In genomic region chr14:65095633-65096205, GRCh38 we compare ENCODE assay signal across 10 cellular contexts. TPM values are rescaled to one million over a fixed set of nuclear protein-coding genes. Genes with fewer than 3 reads are reported as not detected.
A peak's percentile ranks its signal among the peaks of the same experiment; 100 is the strongest.
DNase-seq lines count a peak whose midpoint lies in the region; ATAC-seq, FAIRE-seq and TF ChIP-seq lines count a peak whose summit lies in the region.
"Had no signal": no experiment of that assay in that cellular context is flagged by ENCODE, and none has a peak within 500 bp of the region (broad histone marks: within the 10 kb centered on the region; RNA-seq: fewer than 3 reads in every experiment).

No MANE protein-coding gene starts in this region.

- no peak for TF ChIP-seq POLR2A in HepG2 (IDR thresholded peaks at IDR 0.05; ENCODE audit: insufficient read depth in 1 of 2, low read depth in 2 of 2, low read length in 2 of 2)
- TF ChIP-seq POLR2A in vagina (IDR thresholded peaks at IDR 0.05), result no peak

- H3K27me3 ChIP-seq in liver (ENCODE audit: control insufficient read depth in 4 of 4, insufficient read depth in 4 of 4, low read length in 3 of 4), result no peaks in the 10 kb centered on the region
- no peaks in the 10 kb centered on the region for H3K27me3 ChIP-seq in HepG2 (ENCODE audit: control insufficient read depth in 1 of 2, insufficient read depth in 2 of 2, low read length in 2 of 2)
- H3K27me3 ChIP-seq in vagina, result no peaks in the 10 kb centered on the region

- no peak overlapping the region for H2AFZ ChIP-seq in HepG2 (ENCODE audit: low read length)

- H3K4me3 ChIP-seq in liver (ENCODE audit: low read depth in 1 of 3, low read length in 3 of 3) (no peak overlapping the region), HepG2 (replicated peaks in 1 of 3; ENCODE audit: insufficient read depth in 1 of 3, low read depth in 2 of 3, low read length in 3 of 3) (no peak overlapping the region), vagina (peak overlapping the region in 1 of 2 donors; percentile 4)

- TF ChIP-seq CTCF in liver (IDR thresholded peaks at IDR 0.05; ENCODE audit: low read depth, low read length, missing input control) (no peak), HepG2 (CRISPR knock-in tag; IDR thresholded peaks at IDR 0.05) (no peak), vagina (IDR thresholded peaks at IDR 0.05) (no peak)

- H3K9me3 ChIP-seq in liver (ENCODE audit: control insufficient read depth in 4 of 4, low read length in 3 of 4), result no peaks in the 10 kb centered on the region
- H3K9me3 ChIP-seq in HepG2 (ENCODE audit: low read length), result no peaks in the 10 kb centered on the region
- H3K9me3 ChIP-seq in vagina, result no peaks in the 10 kb centered on the region

- intact Hi-C loops in HepG2 (cut with micrococcal nuclease; ENCODE audit: unreplicated experiment), result no loop called here
- intact Hi-C loops in vagina (cut with DNase I), result no loop called here

- no TSS peak for BruUV-seq in HepG2 (replicated peaks; lab: Mats Ljungman, UMichigan)

- H3K4me2 ChIP-seq in HepG2 (ENCODE audit: low read depth, low read length), result no peak overlapping the region

- CTCF ChIA-PET in HepG2 (lab: Yijun Ruan, JAX; ENCODE audit: low intra/inter-chr PET ratio, low total read pairs), result no interaction called here

- peaks cover 1 to 41% (median 30%) of the 10 kb centered on the region in 4 donors for H3K36me3 ChIP-seq in liver (ENCODE audit: control insufficient read depth in 4 of 4, insufficient read depth in 3 of 4, low read depth in 1 of 4, low read length in 3 of 4)
- peaks cover 16 to 46% of the 10 kb centered on the region in 2 experiments for H3K36me3 ChIP-seq in HepG2 (replicated peaks in 1 of 2; ENCODE audit: control insufficient read depth in 1 of 2, insufficient read depth in 2 of 2, low read length in 2 of 2)
- peaks cover 0 to 34% of the 10 kb centered on the region in 2 donors for H3K36me3 ChIP-seq in vagina

- ATAC-seq in HepG2, result no peak

- in situ Hi-C loops in HepG2 (cut with HindIII; ENCODE audit: extremely low pct_ligation_motif_present, low pct_unique_long_range_greater_than_20kb), result no loop called here

- H3K9ac ChIP-seq in liver (ENCODE audit: low read depth in 1 of 2, low read length in 2 of 2), result no peak overlapping the region
- no peak overlapping the region for H3K9ac ChIP-seq in HepG2 (ENCODE audit: insufficient read depth, low read depth, low read length)

- no peak for FAIRE-seq in HepG2 (lab: Jason Lieb, UNC)

- whole genome bisulfite sequencing in liver, result 37% methylated on average over 3 of the region's 3 CpGs
- WGBS in HepG2 (ENCODE audit: low lambda C conversion rate), result 93% methylated on average over 3 of the region's 3 CpGs

- POLR2A ChIA-PET in HepG2 (lab: Yijun Ruan, JAX), result no interaction called here

- peaks cover 34% of the 10 kb centered on the region for H3K79me2 ChIP-seq in HepG2 (ENCODE audit: insufficient read depth, low read length)

- DNase-seq in HepG2 (ENCODE audit: low spot score) (no peak), cerebellar cortex (ENCODE audit: low spot score) (peak; percentile 77), middle frontal gyrus (ENCODE audit: extremely low spot score, low spot score) (peak; percentile 43), vagina (ENCODE audit: extremely low spot score in 2 of 2) (no peak), NCI-H748 (lab: John Stamatoyannopoulos, UW; ENCODE audit: unreplicated experiment) (no peak), UCSD-AML1 (lab: John Stamatoyannopoulos, UW; ENCODE audit: unreplicated experiment) (no peak)
- no peak for DNase-seq in stimulated activated naive CD4-positive, alpha-beta T cell (lab: John Stamatoyannopoulos, UW)
- DNase-seq: GDM1, naive B cell had no signal

- TF ChIP-seq EP300 in HepG2 (IDR thresholded peaks at IDR 0.05; ENCODE audit: low read depth in 2 of 2, low read length in 2 of 2), result no peak
- TF ChIP-seq EP300 in HepG2 (CRISPR knock-in tag; IDR thresholded peaks at IDR 0.05; ENCODE audit: borderline replicate concordance), result no peak

- H3K4me1 ChIP-seq in liver (ENCODE audit: control insufficient read depth in 4 of 4, insufficient read depth in 4 of 4, low read length in 3 of 4) (peaks cover 11 to 40% (median 31%) of the 10 kb centered on the region in 4 donors), HepG2 (ENCODE audit: insufficient read depth, low read length) (peaks cover 14% of the 10 kb centered on the region), vagina (peaks cover 67% of the 10 kb centered on the region)

- TF ChIP-seq RAD21 in liver (IDR thresholded peaks at IDR 0.05) (no peak), HepG2 (CRISPR knock-in tag; IDR thresholded peaks at IDR 0.05) (no peak)

- 0 out of 2 replicates have a peak, but pooled peaks cover under 1% of the 10 kb centered on the region for H4K20me1 ChIP-seq in HepG2 (ENCODE audit: insufficient read depth, low read length)

- H3K27ac ChIP-seq in liver (ENCODE audit: low read depth in 1 of 2, low read length in 2 of 2), result no peak overlapping the region
- no peak overlapping the region for H3K27ac ChIP-seq in HepG2 (ENCODE audit: extremely low read length, insufficient read depth, low read length)
- peak overlapping the region; percentile 68 for H3K27ac ChIP-seq in vagina

TF ChIP-seq in liver, 16 proteins besides CTCF, POLR2A, EP300 and RAD21 (continues in another document):
- TF ChIP-seq FOXA1 (IDR thresholded peaks at IDR 0.05), result no peak
- no peak for TF ChIP-seq HNF4A (conservative IDR thresholded peaks at IDR 0.05)

TF ChIP-seq in HepG2, 621 proteins besides CTCF, POLR2A, EP300 and RAD21 (continues in another document):
- TF ChIP-seq SRF (IDR thresholded peaks at IDR 0.05; ENCODE audit: low read depth, low read length), result no peak
- TF ChIP-seq, protein P1, sequence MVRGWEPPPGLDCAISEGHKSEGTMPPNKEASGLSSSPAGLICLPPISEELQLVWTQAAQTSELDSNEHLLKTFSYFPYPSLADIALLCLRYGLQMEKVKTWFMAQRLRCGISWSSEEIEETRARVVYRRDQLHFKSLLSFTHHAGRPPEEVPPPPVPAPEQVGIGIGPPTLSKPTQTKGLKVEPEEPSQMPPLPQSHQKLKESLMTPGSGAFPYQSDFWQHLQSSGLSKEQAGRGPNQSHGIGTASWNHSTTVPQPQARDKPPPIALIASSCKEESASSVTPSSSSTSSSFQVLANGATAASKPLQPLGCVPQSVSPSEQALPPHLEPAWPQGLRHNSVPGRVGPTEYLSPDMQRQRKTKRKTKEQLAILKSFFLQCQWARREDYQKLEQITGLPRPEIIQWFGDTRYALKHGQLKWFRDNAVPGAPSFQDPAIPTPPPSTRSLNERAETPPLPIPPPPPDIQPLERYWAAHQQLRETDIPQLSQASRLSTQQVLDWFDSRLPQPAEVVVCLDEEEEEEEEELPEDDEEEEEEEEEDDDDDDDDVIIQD (CRISPR knock-in tag; IDR thresholded peaks at IDR 0.05; ENCODE audit: low read depth), result no peak
- TF ChIP-seq RXRA (CRISPR knock-in tag; IDR thresholded peaks at IDR 0.05), result no peak
- TF ChIP-seq SIX1 (CRISPR knock-in tag; IDR thresholded peaks at IDR 0.05; ENCODE audit: borderline replicate concordance), result no peak
- TF ChIP-seq FOSL1 (CRISPR knock-in tag; IDR thresholded peaks at IDR 0.05; ENCODE audit: borderline replicate concordance), result no peak
- TF ChIP-seq ZKSCAN5 (CRISPR knock-in tag; IDR thresholded peaks at IDR 0.05), result no peak
- TF ChIP-seq NFKB2 (CRISPR knock-in tag; IDR thresholded peaks at IDR 0.05; ENCODE audit: borderline replicate concordance), result no peak
- TF ChIP-seq, protein P2, sequence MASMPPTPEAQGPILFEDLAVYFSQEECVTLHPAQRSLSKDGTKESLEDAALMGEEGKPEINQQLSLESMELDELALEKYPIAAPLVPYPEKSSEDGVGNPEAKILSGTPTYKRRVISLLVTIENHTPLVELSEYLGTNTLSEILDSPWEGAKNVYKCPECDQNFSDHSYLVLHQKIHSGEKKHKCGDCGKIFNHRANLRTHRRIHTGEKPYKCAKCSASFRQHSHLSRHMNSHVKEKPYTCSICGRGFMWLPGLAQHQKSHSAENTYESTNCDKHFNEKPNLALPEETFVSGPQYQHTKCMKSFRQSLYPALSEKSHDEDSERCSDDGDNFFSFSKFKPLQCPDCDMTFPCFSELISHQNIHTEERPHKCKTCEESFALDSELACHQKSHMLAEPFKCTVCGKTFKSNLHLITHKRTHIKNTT (CRISPR knock-in tag; IDR thresholded peaks at IDR 0.05), result no peak
- no peak for TF ChIP-seq ZNF678 (CRISPR knock-in tag; IDR thresholded peaks at IDR 0.05)
- no peak for TF ChIP-seq RBFOX2 (IDR thresholded peaks at IDR 0.05; ENCODE audit: low read depth, low read length)
- no peak for TF ChIP-seq PHF5A (CRISPR knock-in tag; IDR thresholded peaks at IDR 0.05; ENCODE audit: low read depth, unreplicated experiment)
- no peak for TF ChIP-seq MED1 (CRISPR knock-in tag; IDR thresholded peaks at IDR 0.05)
- TF ChIP-seq ERF (CRISPR knock-in tag; IDR thresholded peaks at IDR 0.05), result no peak
- TF ChIP-seq TCF12 (IDR thresholded peaks at IDR 0.05), result no peak
- TF ChIP-seq TCF12 (CRISPR knock-in tag; IDR thresholded peaks at IDR 0.05), result no peak
- no peak for TF ChIP-seq DPF2 (CRISPR knock-in tag; IDR thresholded peaks at IDR 0.05; ENCODE audit: borderline replicate concordance, low read depth)

RNA-seq across cellular contexts. Expression of gene MAX, which starts 6.6 kb away (rescaled TPM):
- total RNA-seq in liver (10 to 100 TPM; 18.9 to 27.0 TPM), HepG2 (2016; rRNA removed; fragmentation: Illumina TruSeq; extraction: Trizol) (28.5 and 29.4 TPM in 2 replicates), vagina (71.7 TPM)
- polyA plus RNA-seq in liver (10 to 100 TPM; 14.8 TPM), HepG2 (2011; rRNA removed) (29.3 and 30.7 TPM in 2 replicates)
- 14.4 and 14.7 TPM in 2 replicates for total RNA-seq in HepG2 (2016; cell fraction: cytosol; rRNA removed; fragmentation: Illumina TruSeq; extraction: Trizol; ENCODE audit: low read depth)
- total RNA-seq in HepG2 (2016; cell fraction: insoluble cytoplasmic fraction; rRNA removed; fragmentation: Illumina TruSeq; extraction: Trizol), result 27.4 and 32.7 TPM in 2 replicates
- total RNA-seq in HepG2 (2016; cell fraction: membrane; rRNA removed; fragmentation: Illumina TruSeq; extraction: Trizol), result 28.0 and 28.2 TPM in 2 replicates
- total RNA-seq in HepG2 (2016; cell fraction: nucleus; rRNA removed; fragmentation: Illumina TruSeq; extraction: Trizol), result 18.9 and 21.1 TPM in 2 replicates
- 42.3 and 42.6 TPM in 2 replicates for polyA plus RNA-seq in HepG2 (2011; cell fraction: cytosol; rRNA removed)
- 37.6 and 47.3 TPM in 2 replicates for polyA plus RNA-seq in HepG2 (2011; cell fraction: nucleus; rRNA removed)
- 20.1 and 23.7 TPM in 2 replicates for polyA plus RNA-seq in HepG2 (2012)
- 6.6 and 9.3 TPM in 2 replicates for polyA plus RNA-seq in HepG2 (2016; cell fraction: cytosol; fragmentation: Illumina TruSeq; extraction: Trizol; ENCODE audit: low read depth)
- polyA plus RNA-seq in HepG2 (2016; cell fraction: insoluble cytoplasmic fraction; fragmentation: Illumina TruSeq; extraction: Trizol; ENCODE audit: low read depth), result 36.1 and 44.7 TPM in 2 replicates
- 18.6 and 20.1 TPM in 2 replicates for polyA plus RNA-seq in HepG2 (2016; cell fraction: membrane; fragmentation: Illumina TruSeq; extraction: Trizol; ENCODE audit: low read depth)
- polyA plus RNA-seq in HepG2 (2016; cell fraction: nucleus; fragmentation: Illumina TruSeq; extraction: Trizol; ENCODE audit: insufficient read depth, low read depth), result 26.0 and 26.1 TPM in 2 replicates
- 43.9 and 54.5 TPM in 2 replicates for polyA minus RNA-seq in HepG2 (2011; rRNA and poly(A)+ RNA removed; ENCODE audit: low replicate concordance)
- polyA minus RNA-seq in HepG2 (2011; cell fraction: cytosol; rRNA and poly(A)+ RNA removed), result 12.6 and 17.5 TPM in 2 replicates
- polyA minus RNA-seq in HepG2 (2011; cell fraction: nucleus; rRNA and poly(A)+ RNA removed), result 53.7 and 63.0 TPM in 2 replicates

Comparison
In these comparisons a context has a peak if more than half of its experiments do, and no peak if none do; other contexts are left out.
1. DNase-seq: peak in cerebellar cortex (single experiment) and middle frontal gyrus (single experiment); none in HepG2 (single experiment), vagina (0 of 2), NCI-H748 (single experiment), stimulated activated naive CD4-positive, alpha-beta T cell (0 of 6) and UCSD-AML1 (single experiment).